In the genomic region with DNA sequence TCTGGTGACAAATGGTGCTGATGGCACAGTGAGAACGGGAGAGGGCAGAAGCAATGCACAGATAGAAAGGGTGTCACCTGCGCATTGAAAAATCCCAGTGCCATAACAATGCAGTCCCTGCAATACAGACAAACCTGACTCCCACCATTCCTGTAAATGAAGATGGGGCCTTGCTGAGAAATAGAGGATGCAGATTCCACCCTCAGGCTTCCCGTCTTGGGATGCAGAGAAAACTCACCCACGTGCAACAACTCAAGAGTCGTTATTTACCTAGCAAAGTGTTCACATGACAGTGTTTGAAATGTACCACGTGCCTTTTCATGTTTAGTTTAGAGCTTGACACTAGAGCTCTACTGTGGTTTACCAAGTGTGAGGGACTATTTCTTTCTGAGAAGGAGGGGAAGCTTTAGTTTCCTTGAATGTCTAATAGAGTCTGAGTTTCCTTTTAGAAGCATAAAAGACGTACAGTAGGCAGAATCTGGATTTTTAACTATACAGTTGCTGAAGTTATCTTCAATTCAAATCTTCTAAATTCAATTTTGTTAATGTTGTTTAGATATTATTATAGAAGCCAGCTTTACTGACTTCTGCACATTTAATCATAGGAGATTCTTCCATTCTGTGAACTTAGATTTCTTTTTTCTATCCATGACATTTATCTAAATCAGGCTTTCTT, we compare ENCODE assay signal across 1 cellular context.
TF ChIP-seq lines count a peak whose summit lies in the region.

No MANE protein-coding gene starts in this region.

TF ChIP-seq in HepG2, 621 proteins besides CTCF, POLR2A, EP300 and RAD21 (continued from another document and continues in another):
- TF ChIP-seq ZNF318 (CRISPR knock-in tag; IDR thresholded peaks at IDR 0.05): no peak
- TF ChIP-seq, protein P1, sequence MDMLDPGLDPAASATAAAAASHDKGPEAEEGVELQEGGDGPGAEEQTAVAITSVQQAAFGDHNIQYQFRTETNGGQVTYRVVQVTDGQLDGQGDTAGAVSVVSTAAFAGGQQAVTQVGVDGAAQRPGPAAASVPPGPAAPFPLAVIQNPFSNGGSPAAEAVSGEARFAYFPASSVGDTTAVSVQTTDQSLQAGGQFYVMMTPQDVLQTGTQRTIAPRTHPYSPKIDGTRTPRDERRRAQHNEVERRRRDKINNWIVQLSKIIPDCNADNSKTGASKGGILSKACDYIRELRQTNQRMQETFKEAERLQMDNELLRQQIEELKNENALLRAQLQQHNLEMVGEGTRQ (IDR thresholded peaks at IDR 0.05; ENCODE audit: low read depth, low read length): peak; percentile 89
- TF ChIP-seq, protein P1 (CRISPR knock-in tag; IDR thresholded peaks at IDR 0.05; ENCODE audit: borderline replicate concordance): peak; percentile 93; the same call in 1 of the 2 replicates
- TF ChIP-seq ZNF354B (CRISPR knock-in tag; IDR thresholded peaks at IDR 0.05): no peak
- TF ChIP-seq SOX13 (IDR thresholded peaks at IDR 0.05): no peak
- TF ChIP-seq SOX13 (CRISPR knock-in tag; conservative IDR thresholded peaks at IDR 0.05 in 1 of 2, IDR thresholded peaks at IDR 0.05 in 1 of 2): peak in 1 of 2 experiments; percentile 82; a peak in 2 of 4 replicates
- no peak for TF ChIP-seq TCF7L2 (IDR thresholded peaks at IDR 0.05; ENCODE audit: low read depth, low read length)
- TF ChIP-seq ZNF616 (CRISPR knock-in tag; IDR thresholded peaks at IDR 0.05; ENCODE audit: low read depth): no peak
- peak; percentile 91 for TF ChIP-seq ARID5B (CRISPR knock-in tag; IDR thresholded peaks at IDR 0.05)
- TF ChIP-seq AGO2 (optimal IDR thresholded peaks at IDR 0.05; ENCODE audit: low read depth, low read length): no peak
- TF ChIP-seq FOXJ3 (CRISPR knock-in tag; IDR thresholded peaks at IDR 0.05; ENCODE audit: borderline replicate concordance): 0 out of 2 replicates have a peak, but pooled peaks have one; percentile 19
- no peak for TF ChIP-seq SKIL (CRISPR knock-in tag; IDR thresholded peaks at IDR 0.05; ENCODE audit: borderline replicate concordance)
- TF ChIP-seq ZNF614 (CRISPR knock-in tag; IDR thresholded peaks at IDR 0.05; ENCODE audit: borderline replicate concordance): peak; percentile 53; the same call in 1 of the 2 replicates
- no peak for TF ChIP-seq NR2F2 (IDR thresholded peaks at IDR 0.05; ENCODE audit: borderline replicate concordance, low read depth)
- TF ChIP-seq, protein P2, sequence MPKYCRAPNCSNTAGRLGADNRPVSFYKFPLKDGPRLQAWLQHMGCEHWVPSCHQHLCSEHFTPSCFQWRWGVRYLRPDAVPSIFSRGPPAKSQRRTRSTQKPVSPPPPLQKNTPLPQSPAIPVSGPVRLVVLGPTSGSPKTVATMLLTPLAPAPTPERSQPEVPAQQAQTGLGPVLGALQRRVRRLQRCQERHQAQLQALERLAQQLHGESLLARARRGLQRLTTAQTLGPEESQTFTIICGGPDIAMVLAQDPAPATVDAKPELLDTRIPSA (CRISPR knock-in tag; IDR thresholded peaks at IDR 0.05; ENCODE audit: borderline replicate concordance): no peak
- TF ChIP-seq ADNP (CRISPR knock-in tag; IDR thresholded peaks at IDR 0.05): no peak
- no peak for TF ChIP-seq MIXL1 (CRISPR knock-in tag; IDR thresholded peaks at IDR 0.05)
- no peak for TF ChIP-seq ZNF75D (CRISPR knock-in tag; IDR thresholded peaks at IDR 0.05; ENCODE audit: borderline replicate concordance)
- no peak for TF ChIP-seq MLLT10 (CRISPR knock-in tag; IDR thresholded peaks at IDR 0.05)
- TF ChIP-seq ZSCAN22 (CRISPR knock-in tag; IDR thresholded peaks at IDR 0.05): no peak
- peak; percentile 69; the same call in 1 of the 2 replicates for TF ChIP-seq MIER3 (CRISPR knock-in tag; IDR thresholded peaks at IDR 0.05; ENCODE audit: borderline replicate concordance)
- TF ChIP-seq SPEN (CRISPR knock-in tag; IDR thresholded peaks at IDR 0.05; ENCODE audit: low read depth): no peak
- TF ChIP-seq ZNF121 (CRISPR knock-in tag; IDR thresholded peaks at IDR 0.05): no peak
- no peak for TF ChIP-seq IKZF1 (IDR thresholded peaks at IDR 0.05)
- no peak for TF ChIP-seq ZSCAN31 (CRISPR knock-in tag; IDR thresholded peaks at IDR 0.05; ENCODE audit: low read depth)
- peak; percentile 49 for TF ChIP-seq MNT (IDR thresholded peaks at IDR 0.05)
- TF ChIP-seq MEIS1 (CRISPR knock-in tag; IDR thresholded peaks at IDR 0.05; ENCODE audit: borderline replicate concordance): no peak
- no peak for TF ChIP-seq ZMAT3 (CRISPR knock-in tag; conservative IDR thresholded peaks at IDR 0.05)
- no peak for TF ChIP-seq ZSCAN20 (CRISPR knock-in tag; IDR thresholded peaks at IDR 0.05; ENCODE audit: borderline replicate concordance)
- peak; percentile 93 for TF ChIP-seq FOXK1 (CRISPR knock-in tag; IDR thresholded peaks at IDR 0.05; ENCODE audit: borderline replicate concordance, low read depth)
- peak; percentile 96 for TF ChIP-seq FOXA3 (CRISPR knock-in tag; IDR thresholded peaks at IDR 0.05)
- no peak for TF ChIP-seq HMGA1 (CRISPR knock-in tag; conservative IDR thresholded peaks at IDR 0.05)
- TF ChIP-seq, protein P3, sequence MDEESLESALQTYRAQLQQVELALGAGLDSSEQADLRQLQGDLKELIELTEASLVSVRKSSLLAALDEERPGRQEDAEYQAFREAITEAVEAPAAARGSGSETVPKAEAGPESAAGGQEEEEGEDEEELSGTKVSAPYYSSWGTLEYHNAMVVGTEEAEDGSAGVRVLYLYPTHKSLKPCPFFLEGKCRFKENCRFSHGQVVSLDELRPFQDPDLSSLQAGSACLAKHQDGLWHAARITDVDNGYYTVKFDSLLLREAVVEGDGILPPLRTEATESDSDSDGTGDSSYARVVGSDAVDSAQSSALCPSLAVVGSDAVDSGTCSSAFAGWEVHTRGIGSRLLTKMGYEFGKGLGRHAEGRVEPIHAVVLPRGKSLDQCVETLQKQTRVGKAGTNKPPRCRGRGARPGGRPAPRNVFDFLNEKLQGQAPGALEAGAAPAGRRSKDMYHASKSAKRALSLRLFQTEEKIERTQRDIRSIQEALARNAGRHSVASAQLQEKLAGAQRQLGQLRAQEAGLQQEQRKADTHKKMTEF (CRISPR knock-in tag; IDR thresholded peaks at IDR 0.05): peak; percentile 74
- TF ChIP-seq ZNF562 (CRISPR knock-in tag; IDR thresholded peaks at IDR 0.05; ENCODE audit: borderline replicate concordance): no peak
- no peak for TF ChIP-seq WIZ (CRISPR knock-in tag; IDR thresholded peaks at IDR 0.05)
- TF ChIP-seq ZNF83 (CRISPR knock-in tag; IDR thresholded peaks at IDR 0.05; ENCODE audit: borderline replicate concordance): no peak
